In genomic region chrX:39504850-39505259, GRCh38 we compare ENCODE assay signal across 23 cellular contexts.
DNase-seq lines count a peak whose midpoint lies in the region; ATAC-seq, FAIRE-seq and TF ChIP-seq lines count a peak whose summit lies in the region.
"Had no signal": no experiment of that assay in that cellular context is flagged by ENCODE, and none has a peak within 500 bp of the region (broad histone marks: within the 10 kb centered on the region; RNA-seq: fewer than 3 reads in every experiment).

No MANE protein-coding gene starts in this region.

- peaks cover 11% of the 10 kb centered on the region; the same call in 1 of the 3 replicates for H3K9me3 ChIP-seq in A549
- peaks cover 0 to 5% (median 0%) of the 10 kb centered on the region in 3 experiments for H3K9me3 ChIP-seq in naive thymus-derived CD4-positive, alpha-beta T cell (ENCODE audit: control insufficient read depth in 2 of 3, low read length in 3 of 3)
- H3K9me3 ChIP-seq: HAP-1, SJCRH30 had no signal

- no peak overlapping the region for H3K27ac ChIP-seq in A549
- no peak overlapping the region for H3K27ac ChIP-seq in naive thymus-derived CD4-positive, alpha-beta T cell (ENCODE audit: low read depth, low read length)
- H3K27ac ChIP-seq: SJCRH30 had no signal

- TF ChIP-seq CTCF in A549 (IDR thresholded peaks at IDR 0.05) (no peak), choroid plexus epithelial cell (conservative IDR thresholded peaks at IDR 0.05; ENCODE audit: low read depth, low read length) (no peak)

- DNase-seq in A549 (ENCODE audit: low read depth in 1 of 2, low spot score in 1 of 2) (no peak), EL (peak; percentile 8), choroid plexus epithelial cell (ENCODE audit: low read depth) (peak; percentile 5), sciatic nerve (ENCODE audit: low spot score) (no peak), DMS114 treated with DMSO at 0.1 percent for 48 hours (lab: John Stamatoyannopoulos, UW; ENCODE audit: unreplicated experiment) (no peak), NCI-H524 (lab: John Stamatoyannopoulos, UW) (no peak)
- DNase-seq in naive thymus-derived CD4-positive, alpha-beta T cell = no peak
- DNase-seq: CD4-positive, alpha-beta T cell; COR-L47; DMS79 treated with DMSO at 0.1 percent for 48 hours; NCI-H1105; NCI-H146; NCI-H2029 treated with DMSO at 0.1 percent for 48 hours; NCI-H226; NCI-H510A treated with DMSO at 0.1 percent for 48 hours; NCI-H774; SJCRH30 had no signal

- 36% methylated on average over 4 of the region's 5 CpGs for WGBS in A549 (ENCODE audit: missing lambda C conversion rate)

- no peak overlapping the region for H3K4me3 ChIP-seq in A549
- H3K4me3 ChIP-seq in choroid plexus epithelial cell (ENCODE audit: low read depth, low read length) = no peak overlapping the region
- H3K4me3 ChIP-seq in naive thymus-derived CD4-positive, alpha-beta T cell (ENCODE audit: low read length) = no peak overlapping the region
- H3K4me3 ChIP-seq: GM23338, HAP-1, SJCRH30 had no signal

- no peaks in the 10 kb centered on the region for H3K4me1 ChIP-seq in A549
- H3K4me1 ChIP-seq in naive thymus-derived CD4-positive, alpha-beta T cell (ENCODE audit: control insufficient read depth in 2 of 2, insufficient read depth in 2 of 2, low read length in 2 of 2) = peaks cover 4 to 7% of the 10 kb centered on the region in 2 donors
- H3K4me1 ChIP-seq: HAP-1 had no signal

- POLR2A ChIA-PET in A549 (lab: Yijun Ruan, JAX) = no interaction called here
- POLR2A ChIA-PET in naive thymus-derived CD4-positive, alpha-beta T cell (lab: Charles Lee) = no interaction called here

- peaks cover 8 to 22% (median 18%) of the 10 kb centered on the region in 7 donors for H3K4me1 Mint-ChIP-seq in naive thymus-derived CD4-positive, alpha-beta T cell
- H3K4me1 Mint-ChIP-seq: GM23338 had no signal

- TF ChIP-seq EP300 in A549 (IDR thresholded peaks at IDR 0.05) = no peak

- H3K36me3 Mint-ChIP-seq in naive thymus-derived CD4-positive, alpha-beta T cell = peaks cover 0 to 4% (median 0%) of the 10 kb centered on the region in 5 donors

- CTCF ChIA-PET in A549 (lab: Yijun Ruan, JAX) = no interaction called here
- CTCF ChIA-PET in naive thymus-derived CD4-positive, alpha-beta T cell (lab: Charles Lee) = interaction anchor here (0.6 kb wide), 1 partner anchor 34 kb away, joined by 3 read pairs; no protein-coding TSS in a partner anchor

- H3K27me3 Mint-ChIP-seq in naive thymus-derived CD4-positive, alpha-beta T cell = no peaks in the 10 kb centered on the region
- H3K27me3 Mint-ChIP-seq: CD4-positive, alpha-beta T cell had no signal

- intact Hi-C loops in sciatic nerve (cut with DNase I) = no loop called here
- intact Hi-C loops in naive thymus-derived CD4-positive, alpha-beta T cell (cut with micrococcal nuclease) = no loop called here

- no peak for TF ChIP-seq RAD21 in A549 (conservative IDR thresholded peaks at IDR 0.05 in 1 of 2, IDR thresholded peaks at IDR 0.05 in 1 of 2)

- ATAC-seq in A549 = no peak
- peak; percentile 74 for ATAC-seq in sciatic nerve
- ATAC-seq in naive thymus-derived CD4-positive, alpha-beta T cell = no peak
- ATAC-seq: GM23338, Panc1 had no signal

- FAIRE-seq in A549 (lab: Jason Lieb, UNC) = no peak
- FAIRE-seq: A204.1, GM18507, HTR-8/SVneo had no signal

- H3K4me2 ChIP-seq in A549 = no peak overlapping the region
- H3K4me2 ChIP-seq: GM23338 had no signal

- no peak overlapping the region for H3K4me3 Mint-ChIP-seq in naive thymus-derived CD4-positive, alpha-beta T cell
- H3K4me3 Mint-ChIP-seq: CD4-positive, alpha-beta T cell; GM23338 had no signal

- H3K27me3 ChIP-seq in naive thymus-derived CD4-positive, alpha-beta T cell (ENCODE audit: control insufficient read depth in 2 of 2, insufficient read depth in 2 of 2, low read length in 2 of 2) = no peaks in the 10 kb centered on the region
- H3K27me3 ChIP-seq: SJCRH30 had no signal

- no peaks in the 10 kb centered on the region for H3K36me3 ChIP-seq in naive thymus-derived CD4-positive, alpha-beta T cell (ENCODE audit: control insufficient read depth in 2 of 3, insufficient read depth in 3 of 3, low read length in 3 of 3)
- H3K36me3 ChIP-seq: HAP-1, SJCRH30 had no signal

- H3K9me3 Mint-ChIP-seq in naive thymus-derived CD4-positive, alpha-beta T cell = peaks cover 0 to 16% (median 0%) of the 10 kb centered on the region in 11 donors
- H3K9me3 Mint-ChIP-seq: CD4-positive, alpha-beta T cell had no signal

- TF ChIP-seq POLR2A in A549 (IDR thresholded peaks at IDR 0.05; ENCODE audit: low read length) = no peak

- H3K27ac Mint-ChIP-seq in naive thymus-derived CD4-positive, alpha-beta T cell = no peak overlapping the region
- H3K27ac Mint-ChIP-seq: CD4-positive, alpha-beta T cell; GM23338 had no signal

TF ChIP-seq in A549, 52 proteins besides CTCF, POLR2A, EP300 and RAD21:
- TF ChIP-seq NPAS2 (CRISPR knock-in tag; IDR thresholded peaks at IDR 0.05; ENCODE audit: borderline replicate concordance) (no peak), HOXB5 (CRISPR knock-in tag; IDR thresholded peaks at IDR 0.05) (no peak), RNF2 (IDR thresholded peaks at IDR 0.05; ENCODE audit: borderline replicate concordance, low read depth) (no peak), SMC3 (IDR thresholded peaks at IDR 0.05) (no peak), MAFK (IDR thresholded peaks at IDR 0.05; ENCODE audit: partially characterized antibody) (peak; percentile 33)
TF ChIP-seq in A549: peak in this region for 1.

Comparison
In these comparisons a context has a peak if more than half of its experiments do, and no peak if none do; other contexts are left out.
1. DNase-seq: peak in EL (single experiment) and choroid plexus epithelial cell (single experiment); none in A549 (0 of 2), sciatic nerve (single experiment), naive thymus-derived CD4-positive, alpha-beta T cell (0 of 9), DMS114 treated with DMSO at 0.1 percent for 48 hours (single experiment) and NCI-H524 (0 of 2).